ENCODE assay signal across 10 cellular contexts in genomic region chr18:57434177-57434535, GRCh38. TPM values are rescaled to one million over a fixed set of nuclear protein-coding genes. Genes with fewer than 3 reads are reported as not detected.
A peak's percentile ranks its signal among the peaks of the same experiment; 100 is the strongest.
DNase-seq lines count a peak whose midpoint lies in the region; ATAC-seq, FAIRE-seq and TF ChIP-seq lines count a peak whose summit lies in the region.
"Had no signal": no experiment of that assay in that cellular context is flagged by ENCODE, and none has a peak within 500 bp of the region (broad histone marks: within the 10 kb centered on the region; RNA-seq: fewer than 3 reads in every experiment).

No MANE protein-coding gene starts in this region.

- peak overlapping the region; percentile 88 for H3K4me3 Mint-ChIP-seq in type B pancreatic cell

- no peak overlapping the region for H3K27ac ChIP-seq in cardiac muscle cell
- no peak overlapping the region for H3K27ac ChIP-seq in SJCRH30
- no peak overlapping the region for H3K27ac ChIP-seq in keratinocyte (ENCODE audit: control insufficient read depth, insufficient read depth, low read length)
- H3K27ac ChIP-seq: prostate gland had no signal

- peak overlapping the region; percentile 92 for H3K4me2 ChIP-seq in keratinocyte (ENCODE audit: control insufficient read depth, extremely low read depth, insufficient read depth, low read depth, low read length)

- H3K36me3 Mint-ChIP-seq in type B pancreatic cell: no peaks in the 10 kb centered on the region

- intact Hi-C loops in left ventricle myocardium superior (cut with micrococcal nuclease): no loop called here

- H3K9me3 Mint-ChIP-seq in type B pancreatic cell: no peaks in the 10 kb centered on the region

- peaks cover 13% of the 10 kb centered on the region for H3K4me1 Mint-ChIP-seq in type B pancreatic cell (ENCODE audit: unreplicated experiment)

- no peaks in the 10 kb centered on the region for H3K36me3 ChIP-seq in cardiac muscle cell
- H3K36me3 ChIP-seq in SJCRH30: no peaks in the 10 kb centered on the region
- H3K36me3 ChIP-seq in keratinocyte (ENCODE audit: control insufficient read depth in 2 of 2, extremely low read depth in 1 of 2, insufficient read depth in 2 of 2, low read length in 2 of 2): no peaks in the 10 kb centered on the region
- H3K36me3 ChIP-seq: prostate gland had no signal

- H2AFZ ChIP-seq in keratinocyte (ENCODE audit: control insufficient read depth, low read length): no peak overlapping the region

- TF ChIP-seq CTCF in cardiac muscle cell (IDR thresholded peaks at IDR 0.05; ENCODE audit: low read depth, low read length) (no peak), keratinocyte (optimal IDR thresholded peaks at IDR 0.05 in 1 of 3, IDR thresholded peaks at IDR 0.05 in 1 of 3, conservative IDR thresholded peaks at IDR 0.05 in 1 of 3; ENCODE audit: extremely low read depth in 1 of 3, insufficient read depth in 2 of 3, low read length in 3 of 3) (no peak), type B pancreatic cell (conservative IDR thresholded peaks at IDR 0.05) (no peak)

- peaks cover 12% of the 10 kb centered on the region for H3K4me1 ChIP-seq in cardiac muscle cell (ENCODE audit: low read depth)
- no peaks in the 10 kb centered on the region for H3K4me1 ChIP-seq in SJCRH30
- peaks cover 17% of the 10 kb centered on the region for H3K4me1 ChIP-seq in keratinocyte (ENCODE audit: control insufficient read depth, extremely low read depth, insufficient read depth, low read length)

- H3K27me3 Mint-ChIP-seq in type B pancreatic cell: peaks cover 97% of the 10 kb centered on the region

- dilution Hi-C loops in keratinocyte (cut with MboI; ENCODE audit: extremely low pct_ligation_motif_present, low sequenced_read_pairs): no loop called here

- no peaks in the 10 kb centered on the region for H3K9me1 ChIP-seq in keratinocyte (ENCODE audit: control insufficient read depth, extremely low read depth, insufficient read depth, low read length)

- H3K9me3 ChIP-seq in cardiac muscle cell (ENCODE audit: low read depth): no peaks in the 10 kb centered on the region
- H3K9me3 ChIP-seq in SJCRH30 (replicated peaks): no peaks in the 10 kb centered on the region
- peaks cover 3% of the 10 kb centered on the region for H3K9me3 ChIP-seq in keratinocyte (ENCODE audit: control insufficient read depth, low read depth, low read length)
- H3K9me3 ChIP-seq: prostate gland had no signal

- no peak for DNase-seq in cardiac muscle cell (ENCODE audit: low read depth in 1 of 2, low spot score in 1 of 2)
- no peak for DNase-seq in left ventricle myocardium superior
- DNase-seq in SJCRH30: peak in 1 of 2 experiments; percentile 13
- no peak for DNase-seq in keratinocyte (ENCODE audit: low read depth, low spot score)
- DNase-seq in type B pancreatic cell (ENCODE audit: extremely low spot score, unreplicated experiment): no peak
- no peak for DNase-seq in stimulated activated CD4-positive, alpha-beta T cell treated with anti-CD3 and anti-CD28 coated beads, Interleukin-15, amount 100 ng/mL, for 24 hours
- no peak for DNase-seq in stimulated activated CD4-positive, alpha-beta T cell treated with anti-CD3 and anti-CD28 coated beads, Interleukin-4, amount 100 ng/mL, for 1 hour
- DNase-seq in ureter (ENCODE audit: low spot score): no peak
- DNase-seq: Right ventricle myocardium superior had no signal

- ATAC-seq in left ventricle myocardium superior: no peak

- peak overlapping the region; percentile 74 for H3K27ac Mint-ChIP-seq in type B pancreatic cell

- no peak overlapping the region for H3K9ac ChIP-seq in keratinocyte (ENCODE audit: control insufficient read depth, extremely low read depth, insufficient read depth, low read length)

- H3K27me3 ChIP-seq in cardiac muscle cell: peaks cover 92% of the 10 kb centered on the region
- H3K27me3 ChIP-seq in SJCRH30: no peaks in the 10 kb centered on the region
- H3K27me3 ChIP-seq in keratinocyte (ENCODE audit: control insufficient read depth, extremely low read depth, insufficient read depth, low read length): peaks cover 93% of the 10 kb centered on the region

- no peak for FAIRE-seq in keratinocyte (lab: Jason Lieb, UNC)

- H3K4me3 ChIP-seq in cardiac muscle cell: peak overlapping the region; percentile 47
- peak overlapping the region; percentile 70 for H3K4me3 ChIP-seq in SJCRH30
- peak overlapping the region in 2 of 3 experiments; percentile 65 to 68 for H3K4me3 ChIP-seq in keratinocyte (ENCODE audit: control insufficient read depth in 2 of 3, extremely low read depth in 1 of 3, insufficient read depth in 2 of 3, low read depth in 1 of 3, low read length in 3 of 3)

- H4K20me1 ChIP-seq in keratinocyte (ENCODE audit: control insufficient read depth, extremely low read depth, insufficient read depth, low read length): no peaks in the 10 kb centered on the region

- no peaks in the 10 kb centered on the region for H3K79me2 ChIP-seq in keratinocyte (ENCODE audit: control insufficient read depth, insufficient read depth, low read length)

RNA-seq across cellular contexts. Expression of gene ONECUT2, which starts 1.0 kb away (rescaled TPM):
- total RNA-seq in cardiac muscle cell (0.03 and 0.04 TPM in 2 replicates), left ventricle myocardium superior (0.02 TPM), type B pancreatic cell (ENCODE audit: low replicate concordance) (6.8 and 16.1 TPM in 2 replicates), ureter (0.03 TPM)
- polyA plus RNA-seq in cardiac muscle cell (0.04 TPM in 1 of 2 replicates, not detected in the other), keratinocyte (under 0.01 to 0.01 TPM (median 0.01 TPM) in 3 replicates)
- 1.9 and 2.2 TPM in 2 replicates for total RNA-seq in SJCRH30 (2014; rRNA removed; shearing (Covaris generic))
- polyA plus RNA-seq in keratinocyte (2011; ENCODE audit: low read depth): not detected
- polyA plus RNA-seq in keratinocyte (2011; cell fraction: cytosol; rRNA removed): 0.01 TPM in 2 replicates
- 0.03 and 0.06 TPM in 2 replicates for polyA plus RNA-seq in keratinocyte (2011; cell fraction: nucleus; rRNA removed)
- 0.01 and 0.02 TPM in 2 replicates for polyA plus RNA-seq in keratinocyte (2012; ENCODE audit: low replicate concordance)
- polyA minus RNA-seq in keratinocyte: 0.03 TPM in 2 of 3 replicates, not detected in the other
- not detected for polyA minus RNA-seq in keratinocyte (2011; cell fraction: cytosol; rRNA and poly(A)+ RNA removed)
- polyA minus RNA-seq in keratinocyte (2011; cell fraction: nucleus; rRNA and poly(A)+ RNA removed): 0.08 and 0.11 TPM in 2 replicates
